ENCODE assay signal across 8 cellular contexts in the genomic region with DNA sequence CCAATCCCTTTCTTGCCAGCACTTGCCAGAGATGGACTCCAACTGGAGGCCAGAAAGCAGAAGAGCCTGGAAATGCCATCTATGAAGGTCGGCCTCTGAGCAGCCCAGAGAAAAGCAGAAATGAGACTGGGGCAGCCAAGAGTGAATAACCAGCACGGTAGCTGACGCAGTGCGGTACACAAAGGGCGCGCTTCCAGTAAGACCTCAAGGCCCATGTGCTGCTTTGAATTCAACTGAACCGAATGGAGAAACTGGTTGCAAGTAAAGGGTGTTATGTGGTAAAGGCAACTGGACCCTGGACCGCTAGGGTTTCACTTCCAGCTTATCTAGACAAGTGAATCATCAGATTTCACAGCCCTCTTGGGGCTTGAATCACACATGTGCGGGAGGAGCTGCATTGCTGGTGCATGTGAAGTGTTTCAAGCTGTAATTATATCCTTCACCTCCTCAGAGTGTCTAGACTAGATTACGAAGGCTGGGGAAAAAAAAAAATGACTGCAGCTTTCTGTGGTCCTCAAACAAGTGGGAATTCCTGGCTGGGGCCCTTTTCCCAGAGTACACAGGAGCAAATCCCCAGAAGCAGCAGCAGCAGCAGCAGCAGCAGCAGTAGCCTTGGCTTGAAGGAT.
DNase-seq lines count a peak whose midpoint lies in the region; ATAC-seq, FAIRE-seq and TF ChIP-seq lines count a peak whose summit lies in the region.

No MANE protein-coding gene starts in this region.

- H3K9me3 Mint-ChIP-seq in activated CD8-positive, alpha-beta memory T cell treated with anti-CD3 and anti-CD28 coated beads, Interleukin-2, amount 10 ng/mL, durations not matched to agents 7 days and 5 days (ENCODE audit: low read depth) = no peaks in the 10 kb centered on the region

- FAIRE-seq in H54 (lab: Jason Lieb, UNC) = peak; percentile 75

- TF ChIP-seq POLR2A in H54 (IDR thresholded peaks at IDR 0.05; ENCODE audit: low read depth, low read length) = no peak

- CTCF ChIA-PET in activated CD8-positive, alpha-beta memory T cell treated with anti-CD3 and anti-CD28 coated beads, Interleukin-2, amount 10 ng/mL, durations not matched to agents 7 days and 5 days (lab: Charles Lee) = no interaction called here

- H3K27me3 Mint-ChIP-seq in activated CD8-positive, alpha-beta memory T cell treated with anti-CD3 and anti-CD28 coated beads, Interleukin-2, amount 10 ng/mL, durations not matched to agents 7 days and 5 days = peaks cover 2% of the 10 kb centered on the region

- H3K27ac Mint-ChIP-seq in activated CD8-positive, alpha-beta memory T cell treated with anti-CD3 and anti-CD28 coated beads, Interleukin-2, amount 10 ng/mL, durations not matched to agents 7 days and 5 days = no peak overlapping the region

- H3K36me3 Mint-ChIP-seq in activated CD8-positive, alpha-beta memory T cell treated with anti-CD3 and anti-CD28 coated beads, Interleukin-2, amount 10 ng/mL, durations not matched to agents 7 days and 5 days = no peaks in the 10 kb centered on the region

- H3K4me1 Mint-ChIP-seq in activated CD8-positive, alpha-beta memory T cell treated with anti-CD3 and anti-CD28 coated beads, Interleukin-2, amount 10 ng/mL, durations not matched to agents 7 days and 5 days = no peaks in the 10 kb centered on the region

- ATAC-seq in GM18517 (IDR thresholded peaks at IDR 0.05; ENCODE audit: unreplicated experiment) (peak; percentile 95), left colon (peak; percentile 81)
- no peak for ATAC-seq in activated CD8-positive, alpha-beta memory T cell treated with anti-CD3 and anti-CD28 coated beads, Interleukin-2, amount 10 ng/mL, durations not matched to agents 7 days and 5 days

- DNase-seq in H54 (ENCODE audit: insufficient read length, low spot score) = peak; percentile 57
- peak; percentile 100 for DNase-seq in LHCN-M2 (ENCODE audit: low read depth)
- DNase-seq in SW480 (ENCODE audit: low spot score) = peak; percentile 22
- DNase-seq in left colon = peak; percentile 46 to 69
- no peak for DNase-seq in activated CD4-positive, alpha-beta T cell treated with anti-CD3 and anti-CD28 coated beads, Interleukin-2, amount 50 U/mL, for 4 hours
- no peak for DNase-seq in activated CD8-positive, alpha-beta memory T cell treated with anti-CD3 and anti-CD28 coated beads, Interleukin-2, amount 10 ng/mL, durations not matched to agents 7 days and 5 days
- DNase-seq in D341Med (ENCODE audit: low spot score) = no peak

- intact Hi-C loops in left colon (cut with DNase I, micrococcal nuclease) = no loop called here

- H3K4me3 Mint-ChIP-seq in activated CD8-positive, alpha-beta memory T cell treated with anti-CD3 and anti-CD28 coated beads, Interleukin-2, amount 10 ng/mL, durations not matched to agents 7 days and 5 days = no peak overlapping the region

Comparison
In these comparisons a context has a peak if more than half of its experiments do, and no peak if none do; other contexts are left out.
1. DNase-seq: peak in H54 (single experiment), LHCN-M2 (single experiment), SW480 (single experiment) and left colon (2 of 2); none in activated CD4-positive, alpha-beta T cell treated with anti-CD3 and anti-CD28 coated beads, Interleukin-2, amount 50 U/mL, for 4 hours (0 of 2), activated CD8-positive, alpha-beta memory T cell treated with anti-CD3 and anti-CD28 coated beads, Interleukin-2, amount 10 ng/mL, durations not matched to agents 7 days and 5 days (single experiment) and D341Med (single experiment).